ENCODE assay signal across 9 cellular contexts in genomic region chr2:224106794-224107193, GRCh38.
"Had no signal": no experiment of that assay in that cellular context is flagged by ENCODE, and none has a peak within 500 bp of the region (broad histone marks: within the 10 kb centered on the region; RNA-seq: fewer than 3 reads in every experiment).

No MANE protein-coding gene starts in this region.

- DNase-seq: H9, HCEC 1CT, HFFc6, KG1 had no signal

- H3K4me2 ChIP-seq: GM23338 had no signal

- ATAC-seq: GM23338, K562 had no signal

- FAIRE-seq: H1, H54, HTR-8/SVneo, K562 had no signal

- H2AFZ ChIP-seq: GM23338 had no signal

- H3K4me3 ChIP-seq: GM23338, K562 had no signal
